8 cellular contexts compared by ENCODE assay signal in the genomic region with DNA sequence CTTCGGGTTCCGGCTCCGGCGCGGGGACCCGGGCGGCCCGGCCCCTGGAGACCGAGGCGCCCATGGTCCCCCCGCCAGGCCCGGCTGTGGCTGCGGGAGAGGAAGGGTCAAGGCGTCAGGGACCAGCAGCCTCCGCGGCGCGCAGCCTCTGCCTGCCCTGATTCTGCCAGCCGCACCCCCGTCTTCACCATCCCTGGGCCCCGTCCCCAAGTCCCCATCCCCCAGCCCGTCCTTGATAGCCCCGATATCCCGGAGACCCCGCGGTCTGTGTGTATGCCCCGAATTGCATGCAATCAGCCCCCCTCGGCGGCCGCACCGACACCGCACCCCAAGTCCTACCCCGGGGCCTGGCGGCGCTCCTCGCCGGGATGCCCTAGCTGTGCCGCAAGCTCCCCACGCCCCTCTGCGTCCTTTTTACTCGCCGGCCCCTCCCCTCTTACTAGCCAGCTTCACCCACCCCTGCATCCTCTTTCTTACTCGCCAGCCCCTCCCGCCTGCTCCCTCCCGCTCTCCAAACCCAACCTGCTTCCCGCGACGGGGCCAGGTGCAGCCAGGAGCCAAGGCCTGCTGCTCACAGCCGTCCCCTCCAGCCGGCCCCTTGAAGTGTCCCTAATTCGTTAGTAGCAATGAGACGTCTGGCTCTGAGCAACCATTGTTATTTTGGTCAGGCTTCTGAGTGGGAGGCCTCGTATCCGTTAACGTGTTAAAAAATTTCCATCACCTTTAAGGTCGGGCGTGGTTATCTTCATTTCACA. TPM values are rescaled to one million over a fixed set of nuclear protein-coding genes. Genes with fewer than 3 reads are reported as not detected.
DNase-seq lines count a peak whose midpoint lies in the region; ATAC-seq and TF ChIP-seq lines count a peak whose summit lies in the region.

A gene with protein sequence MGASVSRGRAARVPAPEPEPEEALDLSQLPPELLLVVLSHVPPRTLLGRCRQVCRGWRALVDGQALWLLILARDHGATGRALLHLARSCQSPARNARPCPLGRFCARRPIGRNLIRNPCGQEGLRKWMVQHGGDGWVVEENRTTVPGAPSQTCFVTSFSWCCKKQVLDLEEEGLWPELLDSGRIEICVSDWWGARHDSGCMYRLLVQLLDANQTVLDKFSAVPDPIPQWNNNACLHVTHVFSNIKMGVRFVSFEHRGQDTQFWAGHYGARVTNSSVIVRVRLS (minus strand): TSS at position 386 of the 755 bp plus-strand sequence. CDS start 322 bp downstream, at position 64.

- intact Hi-C loops in body of pancreas (cut with DNase I), result no loop called here

- peaks cover 22% of the 10 kb centered on the region for H3K4me1 ChIP-seq in body of pancreas

- 11 to 13% methylated on average over 29 to 50 of the region's 57 CpGs for WGBS in body of pancreas, 2 donors

- peak within 1 kb of the TSS; percentile 69 to 85 (median 81) for H3K27ac ChIP-seq in body of pancreas

- ATAC-seq in GM19438 (IDR thresholded peaks at IDR 0.05; ENCODE audit: low read depth, unreplicated experiment) (peak; percentile 25), body of pancreas (no peak), HG02763 (IDR thresholded peaks at IDR 0.05; ENCODE audit: unreplicated experiment) (no peak)

- TF ChIP-seq POLR2A in body of pancreas (IDR thresholded peaks at IDR 0.05), result no peak

- H3K4me3 ChIP-seq in body of pancreas (peak within 1 kb of the TSS; percentile 29 to 67), iPS-18c (ENCODE audit: insufficient read depth, low read depth, low read length) (peak within 1 kb of the TSS; percentile 84), retinal pigment epithelial cell (ENCODE audit: low read length) (peak within 1 kb of the TSS; percentile 64)

- DNase-seq in NCI-H510A treated with DMSO at 0.1 percent for 48 hours (lab: John Stamatoyannopoulos, UW) (peak; percentile 71), body of pancreas (peak in 3 of 4 donors; percentile 11 to 31 (median 23)), retinal pigment epithelial cell (ENCODE audit: low read depth) (no peak), SIG-M5 treated with dmso at 0.1 percent for 504 hours (lab: John Stamatoyannopoulos, UW; ENCODE audit: unreplicated experiment) (no peak), GM19238 (ENCODE audit: insufficient read length, low spot score) (no peak)

- no peaks in the 10 kb centered on the region for H3K36me3 ChIP-seq in body of pancreas (replicated peaks in 1 of 2; ENCODE audit: insufficient read depth in 1 of 2, low read depth in 2 of 2)

- H3K27me3 ChIP-seq in body of pancreas, result no peaks in the 10 kb centered on the region

- H3K9me3 ChIP-seq in body of pancreas (no peaks in the 10 kb centered on the region), iPS-18c (ENCODE audit: control insufficient read depth, insufficient read depth, low read length) (peaks cover 4% of the 10 kb centered on the region)

- TF ChIP-seq CTCF in body of pancreas (IDR thresholded peaks at IDR 0.05) (no peak), retinal pigment epithelial cell (conservative IDR thresholded peaks at IDR 0.05; ENCODE audit: low read depth, low read length) (no peak)

RNA-seq across cellular contexts. Expression of the gene that starts here (rescaled TPM):
- total RNA-seq in body of pancreas, result 1 to 10 TPM in 1 of 2 donors, under 1 TPM in 1; 0.52 to 4.3 TPM

Comparison
In these comparisons a context has a peak if more than half of its experiments do, and no peak if none do; other contexts are left out.
1. DNase-seq: peak in NCI-H510A treated with DMSO at 0.1 percent for 48 hours (single experiment) and body of pancreas (3 of 4); none in retinal pigment epithelial cell (single experiment), SIG-M5 treated with dmso at 0.1 percent for 504 hours (single experiment) and GM19238 (single experiment).
2. Peak in every context shown above with its lines, with median percentiles within 50 percentile points of each other: H3K4me3 ChIP-seq.